22 cellular contexts compared by ENCODE assay signal in genomic region chr22:47061226-47061625, GRCh38.
DNase-seq lines count a peak whose midpoint lies in the region; ATAC-seq, FAIRE-seq and TF ChIP-seq lines count a peak whose summit lies in the region.
"Had no signal": no experiment of that assay in that cellular context is flagged by ENCODE, and none has a peak within 500 bp of the region (broad histone marks: within the 10 kb centered on the region; RNA-seq: fewer than 3 reads in every experiment).

No MANE protein-coding gene starts in this region.

- H3F3A ChIP-seq in PC-9 (ENCODE audit: insufficient read depth, low read depth), result no peaks in the 10 kb centered on the region

- no peak overlapping the region for H2BK120ac ChIP-seq in H1 (replicated peaks; ENCODE audit: low read depth, low read length)

- H3K4me1 Mint-ChIP-seq in activated naive CD8-positive, alpha-beta T cell treated with anti-CD3 and anti-CD28 coated beads for 36 hours, result peaks cover 3% of the 10 kb centered on the region
- peaks cover 33% of the 10 kb centered on the region for H3K4me1 Mint-ChIP-seq in stimulated activated effector memory CD8-positive, alpha-beta T cell treated with anti-CD3 and anti-CD28 coated beads, Interleukin-12 subunit alpha, Interleukin-12 subunit beta, amount 100 ng/mL, for 72 hours

- peak; percentile 31 for DNase-seq in activated effector memory CD4-positive, alpha-beta T cell treated with anti-CD3 and anti-CD28 coated beads, Interleukin-2, amount 50 U/mL, for 16 hours
- DNase-seq in activated effector memory CD4-positive, alpha-beta T cell treated with Interleukin-2 at 50 U/mL for 16 hours, result no peak
- DNase-seq in activated naive CD8-positive, alpha-beta T cell treated with anti-CD3 and anti-CD28 coated beads for 36 hours, result no peak
- DNase-seq in H1 (ENCODE audit: low read depth in 1 of 2, low spot score in 2 of 2) (no peak), PC-9 (no peak), prostate gland (ENCODE audit: low spot score) (no peak)
- no peak for DNase-seq in stimulated activated effector memory CD8-positive, alpha-beta T cell treated with anti-CD3 and anti-CD28 coated beads, Interleukin-12 subunit alpha, Interleukin-12 subunit beta, amount 100 ng/mL, for 72 hours (ENCODE audit: low spot score in 2 of 2)
- DNase-seq: 8988T, COR-L47, DMS 273 treated with DMSO at 0.1 percent for 48 hours, DND-41, HCEC 1CT, Kasumi-1, MG63, NCI-H1048, NCI-H1436 treated with DMSO at 0.1 percent for 48 hours, NCI-H2029, NCI-H345, NCI-H524 treated with DMSO at 0.1 percent for 48 hours, RPMI8226 had no signal

- H2BK15ac ChIP-seq in H1 (ENCODE audit: low read length), result no peak overlapping the region

- ATAC-seq in stimulated activated effector memory CD8-positive, alpha-beta T cell treated with anti-CD3 and anti-CD28 coated beads, Interleukin-12 subunit alpha, Interleukin-12 subunit beta, amount 100 ng/mL, for 72 hours, result no peak
- ATAC-seq in HG02642 (IDR thresholded peaks at IDR 0.05; ENCODE audit: poor library complexity, unreplicated experiment), result no peak

- H4K5ac ChIP-seq in H1 (ENCODE audit: insufficient read length, low read depth, low read length), result no peak overlapping the region

- H4K8ac ChIP-seq in H1 (ENCODE audit: extremely low read depth, insufficient read depth, low read length), result no peak overlapping the region

- peaks cover 18% of the 10 kb centered on the region for H3K36me3 Mint-ChIP-seq in activated naive CD8-positive, alpha-beta T cell treated with anti-CD3 and anti-CD28 coated beads for 36 hours
- H3K36me3 Mint-ChIP-seq in stimulated activated effector memory CD8-positive, alpha-beta T cell treated with anti-CD3 and anti-CD28 coated beads, Interleukin-12 subunit alpha, Interleukin-12 subunit beta, amount 100 ng/mL, for 72 hours, result peaks cover 56% of the 10 kb centered on the region

- H3K4me1 ChIP-seq in H1 (replicated peaks in 1 of 4; ENCODE audit: control insufficient read depth in 3 of 4, insufficient read depth in 4 of 4, low read length in 3 of 4) (no peaks in the 10 kb centered on the region), PC-9 (replicated peaks; ENCODE audit: insufficient read depth) (no peaks in the 10 kb centered on the region), prostate gland (replicated peaks) (no peaks in the 10 kb centered on the region)

- H3K23ac ChIP-seq in H1 (ENCODE audit: insufficient read length), result no peak overlapping the region

- H3K9me3 Mint-ChIP-seq in activated naive CD8-positive, alpha-beta T cell treated with anti-CD3 and anti-CD28 coated beads for 36 hours, result no peaks in the 10 kb centered on the region
- no peaks in the 10 kb centered on the region for H3K9me3 Mint-ChIP-seq in stimulated activated effector memory CD8-positive, alpha-beta T cell treated with anti-CD3 and anti-CD28 coated beads, Interleukin-12 subunit alpha, Interleukin-12 subunit beta, amount 100 ng/mL, for 72 hours

- CTCF ChIA-PET in H1 (lab: Charles Lee; ENCODE audit: partially characterized antibody), result no interaction called here
- CTCF ChIA-PET in PC-9 (lab: Charles Lee), result no interaction called here

- no peak overlapping the region for H3K56ac ChIP-seq in H1 (replicated peaks; ENCODE audit: insufficient read length, low read depth, low read length)

- H3K27me3 ChIP-seq in H1 (replicated peaks in 1 of 4; ENCODE audit: control insufficient read depth in 3 of 4, extremely low read depth in 1 of 4, insufficient read depth in 3 of 4, low read length in 3 of 4), result no peaks in the 10 kb centered on the region
- no peaks in the 10 kb centered on the region for H3K27me3 ChIP-seq in PC-9 (ENCODE audit: insufficient read depth, low read depth)
- H3K27me3 ChIP-seq in prostate gland (replicated peaks; ENCODE audit: insufficient read depth), result no peaks in the 10 kb centered on the region
- H3K27me3 ChIP-seq: MG63 had no signal

- no peak overlapping the region for H2BK20ac ChIP-seq in H1 (ENCODE audit: low read length)

- no peak for TF ChIP-seq POLR2A in H1 (IDR thresholded peaks at IDR 0.05; ENCODE audit: control extremely low read depth in 1 of 2, low read depth in 2 of 2, low read length in 2 of 2)
- TF ChIP-seq POLR2A in prostate gland (IDR thresholded peaks at IDR 0.05), result no peak

- H3K23me2 ChIP-seq in H1 (ENCODE audit: low read depth, low read length), result no peaks in the 10 kb centered on the region

- no peak overlapping the region for H2AFZ ChIP-seq in H1 (ENCODE audit: low read length)
- no peak overlapping the region for H2AFZ ChIP-seq in PC-9

- intact Hi-C loops in PC-9 (cut with micrococcal nuclease; ENCODE audit: unreplicated experiment) (no loop called here), prostate gland (cut with DNase I) (no loop called here)

- no peak overlapping the region for H2AK5ac ChIP-seq in H1 (ENCODE audit: low read depth, low read length)

- H3K9me2 ChIP-seq in PC-9 (ENCODE audit: insufficient read depth), result no peaks in the 10 kb centered on the region

- H3K79me1 ChIP-seq in H1 (ENCODE audit: low read depth, low read length), result peaks cover 5% of the 10 kb centered on the region; the same call in 1 of the 2 replicates

- H3K27ac ChIP-seq in H1 (ENCODE audit: low read depth, low read length), result no peak overlapping the region
- no peak overlapping the region for H3K27ac ChIP-seq in PC-9
- no peak overlapping the region for H3K27ac ChIP-seq in prostate gland

- H3K4me2 ChIP-seq in H1 (ENCODE audit: insufficient read depth in 1 of 2, low read depth in 2 of 2, low read length in 2 of 2), result no peak overlapping the region
- H3K4me2 ChIP-seq in PC-9, result no peak overlapping the region

- TF ChIP-seq CTCF in H1 (IDR thresholded peaks at IDR 0.05; ENCODE audit: control extremely low read depth in 1 of 3, insufficient read depth in 1 of 3, low read depth in 1 of 3, low read length in 3 of 3), result no peak
- no peak for TF ChIP-seq CTCF in PC-9 (conservative IDR thresholded peaks at IDR 0.05)
- TF ChIP-seq CTCF in prostate gland (IDR thresholded peaks at IDR 0.05), result no peak

- FAIRE-seq in H1 (lab: Jason Lieb, UNC), result no peak
- FAIRE-seq: G401.6 had no signal

- no peak overlapping the region for H3K14ac ChIP-seq in H1 (ENCODE audit: insufficient read length)

- no peak for TF ChIP-seq EP300 in H1 (IDR thresholded peaks at IDR 0.05; ENCODE audit: borderline replicate concordance in 1 of 2, low read depth in 2 of 2, low read length in 2 of 2)

- no peak overlapping the region for H2BK12ac ChIP-seq in H1 (ENCODE audit: low read depth, low read length)

- no peak for TF ChIP-seq RAD21 in H1 (IDR thresholded peaks at IDR 0.05 in 1 of 2, conservative IDR thresholded peaks at IDR 0.05 in 1 of 2; ENCODE audit: low read depth in 2 of 2, low read length in 2 of 2)

- no peak overlapping the region for H3K4ac ChIP-seq in H1 (replicated peaks; ENCODE audit: insufficient read length, low read depth, low read length)

- no TSS peak for BruUV-seq in PC-9 (replicated peaks; lab: Mats Ljungman, UMichigan)

- POLR2A ChIA-PET in H1 (lab: Charles Lee; ENCODE audit: partially characterized antibody), result no interaction called here
- POLR2A ChIA-PET in PC-9 (lab: Charles Lee; ENCODE audit: unreplicated experiment), result no interaction called here

- H3K18ac ChIP-seq in H1 (ENCODE audit: extremely low read depth, low read length), result no peak overlapping the region

- no peaks in the 10 kb centered on the region for H3K27me3 Mint-ChIP-seq in activated naive CD8-positive, alpha-beta T cell treated with anti-CD3 and anti-CD28 coated beads for 36 hours

- H2BK5ac ChIP-seq in H1 (ENCODE audit: low read depth, low read length), result peak overlapping the region; percentile 52; the same call in 1 of the 2 replicates

- H3K9me3 ChIP-seq in H1 (ENCODE audit: insufficient read depth in 2 of 2, low read depth in 1 of 2, low read length in 1 of 2) (no peaks in the 10 kb centered on the region), PC-9 (ENCODE audit: insufficient read depth, low read depth) (no peaks in the 10 kb centered on the region), prostate gland (no peaks in the 10 kb centered on the region)
- H3K9me3 ChIP-seq: MG63 had no signal

- H4K20me1 ChIP-seq in H1 (replicated peaks in 1 of 2; ENCODE audit: control insufficient read depth in 1 of 2, insufficient read depth in 2 of 2, low read length in 2 of 2) (peaks cover 0 to 3% of the 10 kb centered on the region in 2 experiments), PC-9 (ENCODE audit: insufficient read depth) (peaks cover 4% of the 10 kb centered on the region; the same call in 1 of the 2 replicates)

- H3K9ac ChIP-seq in H1 (replicated peaks in 1 of 4; ENCODE audit: extremely low read depth in 1 of 4, low read depth in 3 of 4, low read length in 3 of 4), result no peak overlapping the region

- H4K91ac ChIP-seq in H1 (replicated peaks; ENCODE audit: insufficient read length, low read length), result no peak overlapping the region

- no peak overlapping the region for H3K4me3 ChIP-seq in H1 (ENCODE audit: extremely low read depth in 1 of 4, insufficient read depth in 2 of 4, low read depth in 3 of 4, low read length in 4 of 4)
- H3K4me3 ChIP-seq in PC-9, result no peak overlapping the region
- no peak overlapping the region for H3K4me3 ChIP-seq in prostate gland
- H3K4me3 ChIP-seq: MG63 had no signal

- H3K79me2 ChIP-seq in H1 (ENCODE audit: control insufficient read depth in 1 of 2, insufficient read depth in 2 of 2, low read length in 2 of 2) (no peaks in the 10 kb centered on the region), PC-9 (ENCODE audit: low read depth) (no peaks in the 10 kb centered on the region)

- no peak overlapping the region for H3K4me3 Mint-ChIP-seq in activated naive CD8-positive, alpha-beta T cell treated with anti-CD3 and anti-CD28 coated beads for 36 hours
- no peak overlapping the region for H3K4me3 Mint-ChIP-seq in stimulated activated effector memory CD8-positive, alpha-beta T cell treated with anti-CD3 and anti-CD28 coated beads, Interleukin-12 subunit alpha, Interleukin-12 subunit beta, amount 100 ng/mL, for 72 hours

- no peaks in the 10 kb centered on the region; a peak in 1 of 8 replicates for H3K36me3 ChIP-seq in H1 (ENCODE audit: control insufficient read depth in 2 of 4, insufficient read depth in 4 of 4, low read length in 3 of 4)
- H3K36me3 ChIP-seq in PC-9 (ENCODE audit: low read depth), result no peaks in the 10 kb centered on the region
- H3K36me3 ChIP-seq in prostate gland, result peaks cover 0 to 8% of the 10 kb centered on the region in 2 donors
- H3K36me3 ChIP-seq: MG63 had no signal

- WGBS in H1 (ENCODE audit: extremely low coverage in 1 of 2, insufficient coverage in 1 of 2, insufficient read length in 1 of 2, insufficient replicate concordance in 2 of 2, low coverage in 1 of 2, low lambda C conversion rate in 2 of 2, missing lambda C conversion rate in 1 of 2), 2 experiments, result 94% methylated on average over 14 of the region's 14 CpGs; no CpG with 5 or more reads in 1 of the 2 experiments
- 92% methylated on average over 14 of the region's 14 CpGs for WGBS in prostate gland

- H3K27ac Mint-ChIP-seq in activated naive CD8-positive, alpha-beta T cell treated with anti-CD3 and anti-CD28 coated beads for 36 hours, result peak overlapping the region; percentile 45
- peak overlapping the region; percentile 41 for H3K27ac Mint-ChIP-seq in stimulated activated effector memory CD8-positive, alpha-beta T cell treated with anti-CD3 and anti-CD28 coated beads, Interleukin-12 subunit alpha, Interleukin-12 subunit beta, amount 100 ng/mL, for 72 hours

TF ChIP-seq in H1, 55 proteins besides CTCF, POLR2A, EP300 and RAD21 (continues in another document):
- TF ChIP-seq EZH2 (IDR thresholded peaks at IDR 0.05; ENCODE audit: low read depth, low read length, severe bottlenecking), result no peak
- no peak for TF ChIP-seq CEBPB (IDR thresholded peaks at IDR 0.05; ENCODE audit: low read depth, low read length)
- TF ChIP-seq CREB1 (IDR thresholded peaks at IDR 0.05), result no peak
